In the genomic region with DNA sequence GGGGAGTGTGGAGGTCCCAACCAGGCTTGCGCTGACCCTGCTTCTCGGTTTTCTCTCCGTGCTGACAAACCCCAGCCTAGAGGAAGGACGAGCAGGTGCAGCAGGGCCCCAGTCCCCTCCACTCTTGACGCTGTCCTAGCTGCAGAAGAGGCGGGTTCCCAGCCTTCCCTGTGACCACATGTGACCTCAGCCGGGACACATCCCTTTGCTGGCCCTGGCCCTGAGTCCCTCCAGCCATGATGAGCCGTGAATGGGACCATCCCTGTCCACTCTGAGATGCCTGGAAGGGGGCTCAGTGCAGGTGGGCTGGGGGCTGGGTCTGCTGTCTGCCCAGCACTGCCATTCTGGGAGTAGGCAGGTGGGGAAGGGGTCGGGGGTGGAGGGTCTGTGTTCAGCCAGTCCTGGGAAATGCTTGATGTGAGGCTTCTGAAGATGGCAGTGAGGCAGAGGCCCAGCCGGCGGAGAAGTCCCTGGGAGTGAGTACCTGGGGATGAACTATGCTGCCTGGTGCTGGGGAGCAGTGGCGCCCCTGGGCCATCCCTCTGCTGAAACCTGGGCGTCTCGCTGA, we compare ENCODE assay signal across 1 cellular context.
TF ChIP-seq lines count a peak whose summit lies in the region.

No MANE protein-coding gene starts in this region.

TF ChIP-seq in IMR-90, 13 proteins besides CTCF, POLR2A, EP300 and RAD21:
- TF ChIP-seq CEBPB (IDR thresholded peaks at IDR 0.05; ENCODE audit: low read depth, low read length) (no peak), SMC3 (IDR thresholded peaks at IDR 0.05; ENCODE audit: low read depth, low read length) (no peak), MXI1 (IDR thresholded peaks at IDR 0.05; ENCODE audit: borderline replicate concordance, low read depth, low read length) (no peak), MAFK (IDR thresholded peaks at IDR 0.05; ENCODE audit: low read depth, low read length) (no peak), NFE2L2 (IDR thresholded peaks at IDR 0.05; ENCODE audit: low read depth, low read length) (no peak), RFX5 (IDR thresholded peaks at IDR 0.05; ENCODE audit: low read depth, low read length) (no peak), ELK1 (IDR thresholded peaks at IDR 0.05; ENCODE audit: borderline replicate concordance, low read depth, low read length) (no peak), RCOR1 (IDR thresholded peaks at IDR 0.05; ENCODE audit: insufficient replicate concordance, low read length) (no peak), BHLHE40 (IDR thresholded peaks at IDR 0.05; ENCODE audit: low read depth, low read length) (no peak), CHD1 (IDR thresholded peaks at IDR 0.05; ENCODE audit: low read depth, low read length) (no peak), MAZ (IDR thresholded peaks at IDR 0.05; ENCODE audit: borderline replicate concordance, low read depth, low read length) (no peak), FOS (IDR thresholded peaks at IDR 0.05; ENCODE audit: low read depth, low read length) (no peak)
- TF ChIP-seq, protein P1, sequence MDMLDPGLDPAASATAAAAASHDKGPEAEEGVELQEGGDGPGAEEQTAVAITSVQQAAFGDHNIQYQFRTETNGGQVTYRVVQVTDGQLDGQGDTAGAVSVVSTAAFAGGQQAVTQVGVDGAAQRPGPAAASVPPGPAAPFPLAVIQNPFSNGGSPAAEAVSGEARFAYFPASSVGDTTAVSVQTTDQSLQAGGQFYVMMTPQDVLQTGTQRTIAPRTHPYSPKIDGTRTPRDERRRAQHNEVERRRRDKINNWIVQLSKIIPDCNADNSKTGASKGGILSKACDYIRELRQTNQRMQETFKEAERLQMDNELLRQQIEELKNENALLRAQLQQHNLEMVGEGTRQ (IDR thresholded peaks at IDR 0.05; ENCODE audit: low read depth, low read length) = no peak
TF ChIP-seq in IMR-90: peak in this region for 0.
